12 cellular contexts compared by ENCODE assay signal in genomic region chrX:40092808-40093435, GRCh38. TPM values are rescaled to one million over a fixed set of nuclear protein-coding genes. Genes with fewer than 3 reads are reported as not detected.
DNase-seq lines count a peak whose midpoint lies in the region; ATAC-seq and TF ChIP-seq lines count a peak whose summit lies in the region.
"Had no signal": no experiment of that assay in that cellular context is flagged by ENCODE, and none has a peak within 500 bp of the region (broad histone marks: within the 10 kb centered on the region; RNA-seq: fewer than 3 reads in every experiment).

No MANE protein-coding gene starts in this region.

- no peaks in the 10 kb centered on the region for H3K9me3 Mint-ChIP-seq in CD4-positive, alpha-beta T cell
- H3K9me3 Mint-ChIP-seq in activated T-helper 17 cell treated with anti-CD3 and anti-CD28 coated beads, Interleukin-2, amount 50 U/mL, for 72 hours = no peaks in the 10 kb centered on the region
- H3K9me3 Mint-ChIP-seq in mesothelial cell of epicardium = peaks cover 7% of the 10 kb centered on the region
- H3K9me3 Mint-ChIP-seq: HFFc6 had no signal

- H3K36me3 ChIP-seq in HAP-1 (replicated peaks) (no peaks in the 10 kb centered on the region), colonic mucosa (no peaks in the 10 kb centered on the region)
- H3K36me3 ChIP-seq: ascending aorta had no signal

- peaks cover 10% of the 10 kb centered on the region for H3K36me3 Mint-ChIP-seq in CD4-positive, alpha-beta T cell (ENCODE audit: low read depth)
- H3K36me3 Mint-ChIP-seq in activated T-helper 17 cell treated with anti-CD3 and anti-CD28 coated beads, Interleukin-2, amount 50 U/mL, for 72 hours (ENCODE audit: low read depth) = peaks cover 41% of the 10 kb centered on the region
- H3K36me3 Mint-ChIP-seq in mesothelial cell of epicardium = no peaks in the 10 kb centered on the region

- no peaks in the 10 kb centered on the region for H3K27me3 ChIP-seq in CD4-positive, alpha-beta T cell (ENCODE audit: control insufficient read depth, insufficient read depth, low read length)
- H3K27me3 ChIP-seq in HAP-1 (ENCODE audit: low read depth) (no peaks in the 10 kb centered on the region), colonic mucosa (peaks cover 53% of the 10 kb centered on the region)
- H3K27me3 ChIP-seq: ascending aorta had no signal

- CTCF ChIA-PET in CD4-positive, alpha-beta T cell (lab: Charles Lee) = no interaction called here

- ATAC-seq in CD4-positive, alpha-beta T cell (ENCODE audit: poor library complexity) = no peak
- no peak for ATAC-seq in activated T-helper 17 cell treated with anti-CD3 and anti-CD28 coated beads, Interleukin-2, amount 50 U/mL, for 72 hours (replicated peaks)
- ATAC-seq in left colon = no peak
- no peak for ATAC-seq in HG03354 (IDR thresholded peaks at IDR 0.05; ENCODE audit: poor library complexity, severe bottlenecking, unreplicated experiment)
- ATAC-seq in GM21526 (IDR thresholded peaks at IDR 0.05; ENCODE audit: low FRiP score, unreplicated experiment) = no peak

- POLR2A ChIA-PET in CD4-positive, alpha-beta T cell (lab: Charles Lee) = interaction anchor here (1.6 to 1.9 kb wide), 2 partner anchors 78 to 83 kb away, joined by 5 to 7 read pairs; no protein-coding TSS in a partner anchor

- in situ Hi-C loops in HAP-1 (cut with MboI; ENCODE audit: low sequenced_read_pairs) = no loop called here

- H3K27ac Mint-ChIP-seq in CD4-positive, alpha-beta T cell = peak overlapping the region; percentile 27
- H3K27ac Mint-ChIP-seq in activated T-helper 17 cell treated with anti-CD3 and anti-CD28 coated beads, Interleukin-2, amount 50 U/mL, for 72 hours = no peak overlapping the region
- H3K27ac Mint-ChIP-seq in mesothelial cell of epicardium = peak overlapping the region; percentile 86

- no peak for DNase-seq in CD4-positive, alpha-beta T cell
- DNase-seq in HAP-1 (ENCODE audit: low spot score in 2 of 2) = peak; percentile 42 to 69
- DNase-seq in mesothelial cell of epicardium (ENCODE audit: low spot score in 2 of 2, unreplicated experiment in 2 of 2) = no peak
- DNase-seq in left colon = no peak
- no peak for DNase-seq in colonic mucosa
- DNase-seq: effector CD8-positive, alpha-beta T cell; HFFc6; stimulated activated CD4-positive, alpha-beta T cell treated with anti-CD3 and anti-CD28 coated beads, Interleukin-4, amount 100 ng/mL, for 24 hours had no signal

- intact Hi-C loops in CD4-positive, alpha-beta T cell (cut with DNase I, micrococcal nuclease) = loop anchor here in 1 of 2 experiments (10.0 kb wide), 1 partner anchor 278 kb away; no protein-coding TSS in a partner anchor
- intact Hi-C loops in left colon (cut with DNase I, micrococcal nuclease) (no loop called here), colonic mucosa (cut with DNase I) (loop anchor here (5.0 to 10.0 kb wide), 2 partner anchors 59 to 78 kb away; no protein-coding TSS in a partner anchor)

- peaks cover 51% of the 10 kb centered on the region for H3K4me1 Mint-ChIP-seq in CD4-positive, alpha-beta T cell (ENCODE audit: low read depth)
- H3K4me1 Mint-ChIP-seq in activated T-helper 17 cell treated with anti-CD3 and anti-CD28 coated beads, Interleukin-2, amount 50 U/mL, for 72 hours = peaks cover 17% of the 10 kb centered on the region
- peaks cover 50% of the 10 kb centered on the region for H3K4me1 Mint-ChIP-seq in mesothelial cell of epicardium

- H3K4me3 Mint-ChIP-seq in CD4-positive, alpha-beta T cell = peak overlapping the region; percentile 97
- peak overlapping the region; percentile 96 for H3K4me3 Mint-ChIP-seq in activated T-helper 17 cell treated with anti-CD3 and anti-CD28 coated beads, Interleukin-2, amount 50 U/mL, for 72 hours
- peak overlapping the region; percentile 45 for H3K4me3 Mint-ChIP-seq in mesothelial cell of epicardium

- H3K27ac ChIP-seq in CD4-positive, alpha-beta T cell (ENCODE audit: low read depth, low read length) = no peak overlapping the region
- no peak overlapping the region for H3K27ac ChIP-seq in colonic mucosa
- H3K27ac ChIP-seq: ascending aorta had no signal

- H3K4me1 ChIP-seq in HAP-1 (peaks cover 56% of the 10 kb centered on the region), colonic mucosa (peaks cover 5% of the 10 kb centered on the region)

- no peaks in the 10 kb centered on the region for H3K27me3 Mint-ChIP-seq in CD4-positive, alpha-beta T cell
- no peaks in the 10 kb centered on the region for H3K27me3 Mint-ChIP-seq in activated T-helper 17 cell treated with anti-CD3 and anti-CD28 coated beads, Interleukin-2, amount 50 U/mL, for 72 hours
- H3K27me3 Mint-ChIP-seq in mesothelial cell of epicardium (ENCODE audit: low read depth) = no peaks in the 10 kb centered on the region

- TF ChIP-seq CTCF in CD4-positive, alpha-beta T cell (IDR thresholded peaks at IDR 0.05) = no peak
- no peak for TF ChIP-seq CTCF in mesothelial cell of epicardium (IDR thresholded peaks at IDR 0.05; ENCODE audit: unreplicated experiment)
- TF ChIP-seq CTCF in colonic mucosa (IDR thresholded peaks at IDR 0.05) = no peak

- H3K9ac ChIP-seq in colonic mucosa (ENCODE audit: low read depth in 2 of 2, low read length in 2 of 2) = peak overlapping the region in 1 of 2 donors; percentile 36

- H3K4me3 ChIP-seq in HAP-1 = no peak overlapping the region
- no peak overlapping the region for H3K4me3 ChIP-seq in colonic mucosa

- H3K9me3 ChIP-seq in CD4-positive, alpha-beta T cell (ENCODE audit: control insufficient read depth, low read length) = no peaks in the 10 kb centered on the region
- H3K9me3 ChIP-seq in HAP-1 = no peaks in the 10 kb centered on the region
- no peaks in the 10 kb centered on the region for H3K9me3 ChIP-seq in colonic mucosa
- H3K9me3 ChIP-seq: ascending aorta had no signal

RNA-seq across cellular contexts. Expression of gene BCOR, which starts 4.8 kb away (rescaled TPM):
- total RNA-seq in CD4-positive, alpha-beta T cell = 10 to 100 TPM; 26.1 to 26.3 TPM
- 10 to 100 TPM; 38.9 to 63.2 TPM for total RNA-seq in activated T-helper 17 cell treated with anti-CD3 and anti-CD28 coated beads, Interleukin-2, amount 50 U/mL, for 72 hours
- total RNA-seq in mesothelial cell of epicardium (49.0 to 52.3 TPM (median 49.7 TPM) in 3 replicates), left colon (10 to 100 TPM; 19.0 to 24.4 TPM), colonic mucosa (10 to 100 TPM; 18.3 to 21.3 TPM)

Comparison
In these comparisons a context has a peak if more than half of its experiments do, and no peak if none do; other contexts are left out.
1. DNase-seq: peak in HAP-1 (2 of 2); none in CD4-positive, alpha-beta T cell (0 of 10), mesothelial cell of epicardium (0 of 2), left colon (0 of 2) and colonic mucosa (single experiment).
2. H3K4me3 Mint-ChIP-seq: peak in every context shown above with its lines; median percentile 97 in CD4-positive, alpha-beta T cell; 96 in activated T-helper 17 cell treated with anti-CD3 and anti-CD28 coated beads, Interleukin-2, amount 50 U/mL, for 72 hours; 45 in mesothelial cell of epicardium.